In the genomic region with DNA sequence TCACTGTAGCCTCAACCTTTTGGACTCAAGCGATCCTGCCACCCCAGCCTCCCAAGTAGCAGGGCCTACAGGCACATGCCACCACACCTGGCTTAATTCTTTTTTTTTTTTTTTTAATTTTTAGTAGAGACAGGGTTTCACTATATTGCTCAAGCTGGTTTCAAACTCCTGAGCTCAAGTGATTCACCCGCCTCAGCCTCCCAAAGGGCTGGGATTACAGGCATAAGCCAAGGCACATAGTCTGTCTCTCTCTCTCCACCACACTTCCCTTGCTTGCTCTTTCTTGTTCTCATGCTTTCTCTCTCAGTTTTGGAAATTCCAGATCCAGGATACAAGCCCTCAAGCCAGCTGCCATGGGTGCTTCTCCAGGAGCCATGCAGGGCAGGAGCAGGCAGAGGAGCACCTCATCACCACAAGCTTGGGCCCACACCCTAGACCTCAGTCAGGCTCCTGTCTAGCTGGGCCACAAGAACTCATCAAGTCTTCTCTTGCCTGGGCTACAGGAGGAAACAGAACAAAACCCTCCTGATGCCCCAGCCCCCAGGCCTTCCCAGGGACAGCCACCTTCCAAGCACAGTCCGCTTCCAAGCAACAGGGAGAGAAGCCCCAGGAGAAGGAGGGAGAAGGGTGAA, we compare ENCODE assay signal across 17 cellular contexts.
A peak's percentile ranks its signal among the peaks of the same experiment; 100 is the strongest.
DNase-seq lines count a peak whose midpoint lies in the region; ATAC-seq, FAIRE-seq and TF ChIP-seq lines count a peak whose summit lies in the region.
"Had no signal": no experiment of that assay in that cellular context is flagged by ENCODE, and none has a peak within 500 bp of the region (broad histone marks: within the 10 kb centered on the region; RNA-seq: fewer than 3 reads in every experiment).

No MANE protein-coding gene starts in this region.

- H3K27ac Mint-ChIP-seq in activated naive CD4-positive, alpha-beta T cell treated with anti-CD3 and anti-CD28 coated beads, Interleukin-2, amount 50 U/mL, for 24 hours: peak overlapping the region; percentile 13
- H3K27ac Mint-ChIP-seq in GM23338: no peak overlapping the region
- H3K27ac Mint-ChIP-seq: CD4-positive, CD25-positive, alpha-beta regulatory T cell; H9 had no signal

- no peaks in the 10 kb centered on the region for H3K27me3 ChIP-seq in HL-60 (ENCODE audit: insufficient read depth, poor library complexity, severe bottlenecking)
- no peaks in the 10 kb centered on the region for H3K27me3 ChIP-seq in bronchial epithelial cell (ENCODE audit: control insufficient read depth, insufficient read depth, low read length)
- H3K27me3 ChIP-seq in neutrophil: no peaks in the 10 kb centered on the region
- no peaks in the 10 kb centered on the region for H3K27me3 ChIP-seq in GM23338 (ENCODE audit: insufficient read depth)

- no peaks in the 10 kb centered on the region for H3K79me2 ChIP-seq in GM23338 (replicated peaks; ENCODE audit: insufficient read depth)

- H4K20me1 ChIP-seq in GM23338 (replicated peaks; ENCODE audit: insufficient read depth): no peaks in the 10 kb centered on the region

- H3K4me1 ChIP-seq in neutrophil (ENCODE audit: control insufficient read depth in 1 of 2, insufficient read depth in 1 of 2, low read depth in 1 of 2, low read length in 1 of 2) (peaks cover 36 to 42% of the 10 kb centered on the region in 2 experiments), GM23338 (ENCODE audit: insufficient read depth) (peaks cover 4% of the 10 kb centered on the region; the same call in 1 of the 2 replicates)

- peaks cover 4% of the 10 kb centered on the region; the same call in 1 of the 2 replicates for H3K9me2 ChIP-seq in GM23338 (ENCODE audit: insufficient read depth)

- H3K4me3 ChIP-seq in HL-60 (replicated peaks; ENCODE audit: insufficient read depth, low read length): no peak overlapping the region
- H3K4me3 ChIP-seq in bronchial epithelial cell (ENCODE audit: low read depth, low read length): no peak overlapping the region
- peak overlapping the region in 1 of 2 experiments; percentile 5 for H3K4me3 ChIP-seq in neutrophil (ENCODE audit: low read depth in 1 of 2, low read length in 1 of 2)
- no peak overlapping the region for H3K4me3 ChIP-seq in GM23338

- H3K27ac ChIP-seq in HL-60 (replicated peaks) (peak overlapping the region; percentile 42), neutrophil (peak overlapping the region; percentile 86), GM23338 (ENCODE audit: low read depth) (no peak overlapping the region)

- ATAC-seq in GM19023 (IDR thresholded peaks at IDR 0.05; ENCODE audit: unreplicated experiment) (no peak), GM23338 (no peak)

- H3K27me3 Mint-ChIP-seq in activated naive CD4-positive, alpha-beta T cell treated with anti-CD3 and anti-CD28 coated beads, Interleukin-2, amount 50 U/mL, for 24 hours: no peaks in the 10 kb centered on the region
- H3K27me3 Mint-ChIP-seq in GM23338 (ENCODE audit: insufficient read depth, low read depth, poor library complexity): peaks cover 3% of the 10 kb centered on the region

- TF ChIP-seq CTCF in HL-60 (IDR thresholded peaks at IDR 0.05; ENCODE audit: insufficient read depth, low read length) (no peak), bronchial epithelial cell (IDR thresholded peaks at IDR 0.05; ENCODE audit: insufficient read depth, low read length, severe bottlenecking) (no peak), neutrophil (IDR thresholded peaks at IDR 0.05) (no peak), GM23338 (conservative IDR thresholded peaks at IDR 0.05; ENCODE audit: low read depth in 2 of 2) (no peak)

- H2AFZ ChIP-seq in GM23338: no peak overlapping the region

- H3K4me2 ChIP-seq in GM23338: no peak overlapping the region

- no peaks in the 10 kb centered on the region for H3F3A ChIP-seq in GM23338 (replicated peaks; ENCODE audit: low read depth)

- H3K36me3 Mint-ChIP-seq in activated naive CD4-positive, alpha-beta T cell treated with anti-CD3 and anti-CD28 coated beads, Interleukin-2, amount 50 U/mL, for 24 hours: no peaks in the 10 kb centered on the region
- peaks cover 6% of the 10 kb centered on the region; the same call in 2 of the 3 replicates for H3K36me3 Mint-ChIP-seq in GM23338 (ENCODE audit: low read depth)
- H3K36me3 Mint-ChIP-seq: CD4-positive, CD25-positive, alpha-beta regulatory T cell had no signal

- no peak for DNase-seq in activated naive CD4-positive, alpha-beta T cell treated with anti-CD3 and anti-CD28 coated beads, Interleukin-2, amount 50 U/mL, for 16 hours
- DNase-seq in HL-60 (ENCODE audit: low read depth in 1 of 2, low spot score in 1 of 2) (no peak), bronchial epithelial cell (ENCODE audit: low read depth) (peak; percentile 26), GM23338 (ENCODE audit: low spot score) (no peak)
- DNase-seq: ACHN; CD4-positive, CD25-positive, alpha-beta regulatory T cell; DMS53; H9; Karpas-422; NCI-H1105; NCI-H1694; NCI-H226; NCI-H524 treated with DMSO at 0.1 percent for 48 hours; SHP77 had no signal

- no peak for FAIRE-seq in bronchial epithelial cell (lab: Jason Lieb, UNC)

- no peak overlapping the region for H3K4me3 Mint-ChIP-seq in activated naive CD4-positive, alpha-beta T cell treated with anti-CD3 and anti-CD28 coated beads, Interleukin-2, amount 50 U/mL, for 24 hours
- no peak overlapping the region for H3K4me3 Mint-ChIP-seq in GM23338
- H3K4me3 Mint-ChIP-seq: CD4-positive, CD25-positive, alpha-beta regulatory T cell; H9 had no signal

- no peaks in the 10 kb centered on the region for H3K9me3 ChIP-seq in neutrophil

- H3K36me3 ChIP-seq in bronchial epithelial cell (ENCODE audit: control insufficient read depth, insufficient read depth, low read length) (no peaks in the 10 kb centered on the region), neutrophil (no peaks in the 10 kb centered on the region), GM23338 (ENCODE audit: insufficient read depth) (no peaks in the 10 kb centered on the region)

- peaks cover 8% of the 10 kb centered on the region for H3K4me1 Mint-ChIP-seq in activated naive CD4-positive, alpha-beta T cell treated with anti-CD3 and anti-CD28 coated beads, Interleukin-2, amount 50 U/mL, for 24 hours
- peaks cover under 1% of the 10 kb centered on the region for H3K4me1 Mint-ChIP-seq in GM23338

- no peaks in the 10 kb centered on the region for H3K9me3 Mint-ChIP-seq in activated naive CD4-positive, alpha-beta T cell treated with anti-CD3 and anti-CD28 coated beads, Interleukin-2, amount 50 U/mL, for 24 hours
- H3K9me3 Mint-ChIP-seq in GM23338: peaks cover 14% of the 10 kb centered on the region; the same call in 2 of the 3 replicates

TF ChIP-seq in GM23338, 12 proteins besides CTCF, POLR2A, EP300 and RAD21:
- TF ChIP-seq CREB1 (CRISPR knock-in tag; IDR thresholded peaks at IDR 0.05; ENCODE audit: low read depth): no peak
